Comparison of ENCODE assay signal across 9 cellular contexts in the genomic region with DNA sequence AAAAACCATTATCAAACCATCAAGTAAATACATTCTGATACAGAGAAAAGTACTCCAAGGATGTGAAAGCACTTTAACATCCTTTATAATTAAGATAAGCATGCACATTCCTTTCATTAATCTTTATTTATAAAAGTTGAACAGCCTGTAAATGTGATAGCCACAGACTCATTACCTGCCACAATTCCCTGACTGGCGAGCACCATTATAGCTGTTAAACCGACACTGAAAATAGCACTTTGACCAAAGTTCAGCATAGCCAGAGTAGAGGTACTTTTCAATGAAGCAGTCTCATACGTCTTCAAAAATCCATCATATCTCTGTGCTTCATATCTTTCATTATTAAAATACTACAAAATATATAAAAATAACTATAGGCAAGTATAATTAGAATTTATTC.
"Had no signal": no experiment of that assay in that cellular context is flagged by ENCODE, and none has a peak within 500 bp of the region (broad histone marks: within the 10 kb centered on the region; RNA-seq: fewer than 3 reads in every experiment).

No MANE protein-coding gene starts in this region.

- DNase-seq: IMR-90, KBM-7, KG1 had no signal

- H3K9me3 Mint-ChIP-seq: IgD-negative memory B cell had no signal

- H3K27ac ChIP-seq: HL-60, KMS-11 had no signal

- H3K4me2 ChIP-seq: KMS-11 had no signal

- FAIRE-seq: HepG2, HTR-8/SVneo, K562 had no signal

- H3K4me1 Mint-ChIP-seq: IgD-negative memory B cell had no signal

- H3K4me3 ChIP-seq: K562 had no signal

- H3K4me3 Mint-ChIP-seq: IgD-negative memory B cell had no signal

- ATAC-seq: HepG2, K562 had no signal

- H3K27me3 Mint-ChIP-seq: IgD-negative memory B cell had no signal

- H3K9ac ChIP-seq: KMS-11 had no signal
